Comparison of ENCODE assay signal across 19 cellular contexts in genomic region chr6:21367148-21367547, GRCh38.
"Had no signal": no experiment of that assay in that cellular context is flagged by ENCODE, and none has a peak within 500 bp of the region (broad histone marks: within the 10 kb centered on the region; RNA-seq: fewer than 3 reads in every experiment).

No MANE protein-coding gene starts in this region.

- H3K9ac ChIP-seq: parathyroid adenoma had no signal

- H3K4me3 Mint-ChIP-seq: naive thymus-derived CD4-positive, alpha-beta T cell; nephron progenitor cell; stimulated activated memory B cell treated with anti-CD40 and anti-IgM and Interleukin-4, amounts not matched to agents 10 μg/mL and 1 μg/mL and 100 μg/mL, for 72 hours; stimulated activated naive CD8-positive, alpha-beta T cell treated with anti-CD3 and anti-CD28 coated beads, Interleukin-15, Interleukin-2, amounts not matched to agents 100 ng/mL and 50 ng/mL, for 24 hours had no signal

- H3K4me3 ChIP-seq: esophagus squamous epithelium, lung, psoas muscle, spleen, tibial artery had no signal

- H3K36me3 Mint-ChIP-seq: naive thymus-derived CD4-positive, alpha-beta T cell; stimulated activated memory B cell treated with anti-CD40 and anti-IgM and Interleukin-4, amounts not matched to agents 10 μg/mL and 1 μg/mL and 100 μg/mL, for 72 hours had no signal

- H3K9me3 ChIP-seq: esophagus squamous epithelium, psoas muscle, spleen, tibial artery had no signal

- H3K9me3 Mint-ChIP-seq: naive thymus-derived CD4-positive, alpha-beta T cell; stimulated activated memory B cell treated with anti-CD40 and anti-IgM and Interleukin-4, amounts not matched to agents 10 μg/mL and 1 μg/mL and 100 μg/mL, for 72 hours; stimulated activated naive CD8-positive, alpha-beta T cell treated with anti-CD3 and anti-CD28 coated beads, Interleukin-15, Interleukin-2, amounts not matched to agents 100 ng/mL and 50 ng/mL, for 24 hours had no signal

- H3K27ac Mint-ChIP-seq: naive thymus-derived CD4-positive, alpha-beta T cell; stimulated activated memory B cell treated with anti-CD40 and anti-IgM and Interleukin-4, amounts not matched to agents 10 μg/mL and 1 μg/mL and 100 μg/mL, for 72 hours; stimulated activated naive CD8-positive, alpha-beta T cell treated with anti-CD3 and anti-CD28 coated beads, Interleukin-15, Interleukin-2, amounts not matched to agents 100 ng/mL and 50 ng/mL, for 24 hours had no signal

- H3K36me3 ChIP-seq: esophagus squamous epithelium, spleen, tibial artery had no signal

- H3K27me3 ChIP-seq: esophagus squamous epithelium, spleen, tibial artery had no signal

- H3K4me1 ChIP-seq: parathyroid adenoma, psoas muscle, spleen had no signal

- H3K79me2 ChIP-seq: parathyroid adenoma had no signal

- H3K4me1 Mint-ChIP-seq: naive thymus-derived CD4-positive, alpha-beta T cell; stimulated activated memory B cell treated with anti-CD40 and anti-IgM and Interleukin-4, amounts not matched to agents 10 μg/mL and 1 μg/mL and 100 μg/mL, for 72 hours had no signal

- DNase-seq: effector memory CD4-positive, alpha-beta T cell; esophagus squamous epithelium; foreskin fibroblast; left colon; left ventricle myocardium superior; naive thymus-derived CD4-positive, alpha-beta T cell; nephron progenitor cell; psoas muscle; retina; spleen; stimulated activated CD4-positive, alpha-beta T cell treated with anti-CD3 and anti-CD28 coated beads, Interleukin-15, amount 100 ng/mL, for 24 hours; stimulated activated CD4-positive, alpha-beta T cell treated with anti-CD3 and anti-CD28 coated beads, Interleukin-1b, Interleukin-23, amount 100 ng/mL, for 48 hours; stimulated activated CD4-positive, alpha-beta T cell treated with anti-CD3 and anti-CD28 coated beads, Interleukin-4, amount 100 ng/mL, for 24 hours; tibial artery had no signal

- H3K27ac ChIP-seq: esophagus squamous epithelium, parathyroid adenoma, psoas muscle, spleen, tibial artery had no signal

- ATAC-seq: left colon; left ventricle myocardium superior; naive thymus-derived CD4-positive, alpha-beta T cell; psoas muscle; sciatic nerve; stimulated activated memory B cell treated with anti-CD40 and anti-IgM and Interleukin-4, amounts not matched to agents 10 μg/mL and 1 μg/mL and 100 μg/mL, for 72 hours had no signal

- H3K27me3 Mint-ChIP-seq: stimulated activated memory B cell treated with anti-CD40 and anti-IgM and Interleukin-4, amounts not matched to agents 10 μg/mL and 1 μg/mL and 100 μg/mL, for 72 hours; stimulated activated naive CD8-positive, alpha-beta T cell treated with anti-CD3 and anti-CD28 coated beads, Interleukin-15, Interleukin-2, amounts not matched to agents 100 ng/mL and 50 ng/mL, for 24 hours had no signal

- H2AFZ ChIP-seq: parathyroid adenoma had no signal
